7 cellular contexts compared by ENCODE assay signal in genomic region chr13:45379516-45379915, GRCh38. TPM values are rescaled to one million over a fixed set of nuclear protein-coding genes. Genes with fewer than 3 reads are reported as not detected.
DNase-seq lines count a peak whose midpoint lies in the region; FAIRE-seq and TF ChIP-seq lines count a peak whose summit lies in the region.
"Not testable (repeated sequence)": the region's sequence is repeated elsewhere in the genome, so short reads cannot be mapped to it uniquely, and the experiment has no call there.

No MANE protein-coding gene starts in this region.

- H3K9me3 ChIP-seq in breast epithelium; ectodermal cell (ENCODE audit: control insufficient read depth, low read length); sigmoid colon: not testable (repeated sequence)

- H3K27me3 ChIP-seq in breast epithelium; ectodermal cell (ENCODE audit: control insufficient read depth, insufficient read depth, low read length, poor library complexity, severe bottlenecking); sigmoid colon: not testable (repeated sequence)

- H3K27ac ChIP-seq in breast epithelium (peak overlapping the region; percentile 92 to 93), ectodermal cell (ENCODE audit: insufficient read depth, low read depth, low read length, poor library complexity, severe bottlenecking) (peak overlapping the region; percentile 50), sigmoid colon (peak overlapping the region in 1 of 4 donors; percentile 8)

- not testable (repeated sequence) for DNase-seq in GM19239 (ENCODE audit: insufficient read length, low spot score)
- DNase-seq in SK-MEL-5 (ENCODE audit: low read depth, low spot score) (peak; percentile 93), breast epithelium (ENCODE audit: low spot score in 2 of 2) (peak; percentile 62 to 88), islet precursor cell (peak; percentile 74), neural crest cell (ENCODE audit: low read depth, low spot score) (peak; percentile 32), sigmoid colon (peak; percentile 52)

- H3K27me3 Mint-ChIP-seq in neural crest cell (ENCODE audit: low read depth): not testable (repeated sequence)

- not testable (repeated sequence) for H3K36me3 Mint-ChIP-seq in neural crest cell (ENCODE audit: low read depth)

- not testable (repeated sequence) for H3K4me1 ChIP-seq in breast epithelium; ectodermal cell (ENCODE audit: control insufficient read depth, insufficient read depth, low read length); sigmoid colon

- TF ChIP-seq EP300 in sigmoid colon (IDR thresholded peaks at IDR 0.05): not testable (repeated sequence)

- intact Hi-C loops in breast epithelium (cut with DNase I; ENCODE audit: low total_unique reads); sigmoid colon (cut with DNase I): not testable (repeated sequence)

- H3K4me3 Mint-ChIP-seq in neural crest cell: peak overlapping the region; percentile 93

- in situ Hi-C loops in SK-MEL-5 (cut with HindIII; ENCODE audit: low pct_unique_long_range_greater_than_20kb, low sequenced_read_pairs): not testable (repeated sequence)

- H3K4me3 ChIP-seq in breast epithelium: peak overlapping the region in 2 of 3 donors; percentile 52 to 67
- H3K4me3 ChIP-seq in ectodermal cell (ENCODE audit: insufficient read depth, low read depth, low read length); sigmoid colon: not testable (repeated sequence)

- not testable (repeated sequence) for H3K36me3 ChIP-seq in breast epithelium; ectodermal cell (ENCODE audit: control insufficient read depth, insufficient read depth, low read length); sigmoid colon

- H3K4me1 Mint-ChIP-seq in neural crest cell: peaks cover 33% of the 10 kb centered on the region

- 76 to 86% methylated on average over 6 of the region's 10 CpGs for WGBS in ectodermal cell, 2 experiments
- WGBS in sigmoid colon, 2 donors: 93 to 95% methylated on average over 8 of the region's 10 CpGs

- not testable (repeated sequence) for TF ChIP-seq CTCF in breast epithelium (IDR thresholded peaks at IDR 0.05); neural crest cell (conservative IDR thresholded peaks at IDR 0.05); sigmoid colon (IDR thresholded peaks at IDR 0.05)

- H3K9me3 Mint-ChIP-seq in neural crest cell: not testable (repeated sequence)

- FAIRE-seq in GM19239 (lab: Jason Lieb, UNC): peak; percentile 64

- peak overlapping the region; percentile 98 for H3K27ac Mint-ChIP-seq in neural crest cell (ENCODE audit: unreplicated experiment)

- TF ChIP-seq POLR2A in breast epithelium (IDR thresholded peaks at IDR 0.05); sigmoid colon (IDR thresholded peaks at IDR 0.05): not testable (repeated sequence)

RNA-seq across cellular contexts. Expression of gene TPT1, which starts 38.5 kb away (rescaled TPM):
- 3,844 and 3,941 TPM in 2 replicates for total RNA-seq in SK-MEL-5 (2014; rRNA removed; shearing (Covaris generic))
- polyA plus RNA-seq in SK-MEL-5 (2015; cell fraction: cytosol; rRNA removed): 3,198 and 3,797 TPM in 2 replicates
- polyA plus RNA-seq in SK-MEL-5 (2015; cell fraction: nucleus; rRNA removed): 587 and 743 TPM in 2 replicates
- total RNA-seq in breast epithelium: 1,000 to 10,000 TPM; 3,213 to 3,932 (median 3,461) TPM
- polyA plus RNA-seq in ectodermal cell (2013, experiment 1 of 4): 2,657 TPM
- polyA plus RNA-seq in ectodermal cell (2013, experiment 2 of 4): 2,494 TPM
- 2,166 TPM for polyA plus RNA-seq in ectodermal cell (2013, experiment 3 of 4)
- polyA plus RNA-seq in ectodermal cell (2013, experiment 4 of 4): 2,512 TPM
- total RNA-seq in neural crest cell: 2,364 and 2,627 TPM in 2 replicates
- 1,000 to 10,000 TPM; 3,556 to 5,645 (median 4,871) TPM for total RNA-seq in sigmoid colon
- polyA plus RNA-seq in sigmoid colon: over 10,000 TPM in 2 of 3 donors, 1,000 to 10,000 TPM in 1; 6,420 to 14,118 (median 13,579) TPM

RNA-seq across cellular contexts. Expression of gene SLC25A30, which starts 38.7 kb away (rescaled TPM):
- 14.7 and 14.9 TPM in 2 replicates for total RNA-seq in SK-MEL-5 (2014; rRNA removed; shearing (Covaris generic))
- 19.1 and 20.6 TPM in 2 replicates for polyA plus RNA-seq in SK-MEL-5 (2015; cell fraction: cytosol; rRNA removed)
- polyA plus RNA-seq in SK-MEL-5 (2015; cell fraction: nucleus; rRNA removed): 12.7 and 18.2 TPM in 2 replicates
- total RNA-seq in breast epithelium (10 to 100 TPM; 11.7 to 20.3 (median 14.4) TPM), neural crest cell (14.0 and 15.4 TPM in 2 replicates), sigmoid colon (10 to 100 TPM in 2 of 4 donors, 1 to 10 TPM in 2; 9.1 to 15.9 (median 10.2) TPM)
- polyA plus RNA-seq in ectodermal cell (2013, experiment 1 of 4): 6.1 TPM
- 5.7 TPM for polyA plus RNA-seq in ectodermal cell (2013, experiment 2 of 4)
- polyA plus RNA-seq in ectodermal cell (2013, experiment 3 of 4): 3.7 TPM
- polyA plus RNA-seq in ectodermal cell (2013, experiment 4 of 4): 4.9 TPM
- polyA plus RNA-seq in sigmoid colon: 1 to 10 TPM; 5.8 to 8.4 (median 6.5) TPM
